In genomic region chr11:77411238-77411637, GRCh38 we compare ENCODE assay signal across 8 cellular contexts.
DNase-seq lines count a peak whose midpoint lies in the region; ATAC-seq, FAIRE-seq and TF ChIP-seq lines count a peak whose summit lies in the region.

No MANE protein-coding gene starts in this region.

- H3K36me3 ChIP-seq in SK-N-MC (ENCODE audit: insufficient read depth, low read length) (no peaks in the 10 kb centered on the region), right lobe of liver (no peaks in the 10 kb centered on the region)

- TF ChIP-seq RAD21 in A549 (conservative IDR thresholded peaks at IDR 0.05 in 1 of 2, IDR thresholded peaks at IDR 0.05 in 1 of 2) = no peak

- H3K27ac ChIP-seq in A549 (peak overlapping the region; percentile 70 to 87), SK-N-MC (no peak overlapping the region), right lobe of liver (peak overlapping the region in 2 of 3 donors; percentile 30 to 31)

- 22% methylated on average over 5 of the region's 5 CpGs for WGBS in A549 (ENCODE audit: missing lambda C conversion rate)
- WGBS in right lobe of liver (ENCODE audit: insufficient coverage, low coverage, low lambda C conversion rate, missing lambda C conversion rate) = 30% methylated on average over 3 of the region's 5 CpGs

- H3K9me3 ChIP-seq in A549 (no peaks in the 10 kb centered on the region), SK-N-MC (ENCODE audit: low read depth, low read length) (no peaks in the 10 kb centered on the region), right lobe of liver (no peaks in the 10 kb centered on the region)

- TF ChIP-seq POLR2A in A549 (IDR thresholded peaks at IDR 0.05; ENCODE audit: low read length) (no peak), right lobe of liver (IDR thresholded peaks at IDR 0.05) (no peak)

- H3K4me2 ChIP-seq in A549 = peak overlapping the region; percentile 72

- H3K27me3 ChIP-seq in right lobe of liver = no peaks in the 10 kb centered on the region

- TF ChIP-seq CTCF in A549 (IDR thresholded peaks at IDR 0.05) (no peak), right lobe of liver (IDR thresholded peaks at IDR 0.05) (no peak)

- H3K4me1 ChIP-seq in A549 (peaks cover 22% of the 10 kb centered on the region), right lobe of liver (peaks cover 0 to 13% (median 5%) of the 10 kb centered on the region in 4 donors)

- no peak for FAIRE-seq in A549 (lab: Jason Lieb, UNC)

- ATAC-seq in A549 (peak; percentile 75 to 77), GM18858 (IDR thresholded peaks at IDR 0.05; ENCODE audit: unreplicated experiment) (peak; percentile 13), HG03039 (IDR thresholded peaks at IDR 0.05; ENCODE audit: unreplicated experiment) (peak; percentile 31), right lobe of liver (peak; percentile 40 to 53 (median 47))

- intact Hi-C loops in right lobe of liver (cut with DNase I) = no loop called here

- no peak for TF ChIP-seq EP300 in A549 (IDR thresholded peaks at IDR 0.05)

- CTCF ChIA-PET in A549 (lab: Yijun Ruan, JAX) = interaction anchor here (1.1 to 1.5 kb wide), 3 partner anchors 11 to 284 kb away, joined by 3 to 4 read pairs (median 4); partner anchors contain the start of gene MYO7A

- DNase-seq in A549 (ENCODE audit: low read depth in 1 of 2, low spot score in 1 of 2) = peak; percentile 11 to 22
- no peak for DNase-seq in SK-N-MC (ENCODE audit: low read depth, low spot score)
- peak; percentile 61 for DNase-seq in cerebellar cortex (ENCODE audit: low spot score)
- peak in 2 of 3 donors; percentile 52 to 67 for DNase-seq in right lobe of liver
- peak; percentile 4 for DNase-seq in stimulated activated naive CD4-positive, alpha-beta T cell treated with Interleukin-2 at 50 U/mL for 16 hours (lab: John Stamatoyannopoulos, UW)
- no peak for DNase-seq in NCI-H774 (lab: John Stamatoyannopoulos, UW)

- peak overlapping the region; percentile 56 for H3K4me3 ChIP-seq in A549
- peak overlapping the region; percentile 91 for H3K4me3 ChIP-seq in SK-N-MC
- peak overlapping the region; percentile 30 to 43 (median 35) for H3K4me3 ChIP-seq in right lobe of liver

- H3K9ac ChIP-seq in SK-N-MC (ENCODE audit: insufficient read length) = peak overlapping the region; percentile 92

- POLR2A ChIA-PET in A549 (lab: Yijun Ruan, JAX) = interaction anchor here (0.7 kb wide), 1 partner anchor 31 kb away, joined by 4 read pairs; no protein-coding TSS in a partner anchor

TF ChIP-seq in A549, 52 proteins besides CTCF, POLR2A, EP300 and RAD21:
- TF ChIP-seq HMGXB4 (CRISPR knock-in tag; IDR thresholded peaks at IDR 0.05; ENCODE audit: borderline replicate concordance) (no peak), CHD4 (IDR thresholded peaks at IDR 0.05; ENCODE audit: borderline replicate concordance) (no peak), EHF (CRISPR knock-in tag; IDR thresholded peaks at IDR 0.05) (no peak), ATOH8 (CRISPR knock-in tag; IDR thresholded peaks at IDR 0.05; ENCODE audit: low read depth) (no peak), JUNB (IDR thresholded peaks at IDR 0.05) (no peak), ZNF302 (CRISPR knock-in tag; IDR thresholded peaks at IDR 0.05) (no peak), MAFK (IDR thresholded peaks at IDR 0.05; ENCODE audit: partially characterized antibody) (no peak), HEYL (CRISPR knock-in tag; IDR thresholded peaks at IDR 0.05) (no peak)

Comparison
In these comparisons a context has a peak if more than half of its experiments do, and no peak if none do; other contexts are left out.
1. ATAC-seq: peak in every context shown above with its lines; median percentile 76 in A549; 47 in right lobe of liver; 31 in HG03039; 13 in GM18858.
2. DNase-seq: peak in A549 (2 of 2), cerebellar cortex (single experiment), right lobe of liver (2 of 3) and stimulated activated naive CD4-positive, alpha-beta T cell treated with Interleukin-2 at 50 U/mL for 16 hours (single experiment); none in SK-N-MC (single experiment) and NCI-H774 (single experiment).
3. H3K4me3 ChIP-seq: peak in every context shown above with its lines; median percentile 91 in SK-N-MC; 56 in A549; 35 in right lobe of liver.